In genomic region chr10:62025901-62026879, GRCh38 we compare ENCODE assay signal across 12 cellular contexts.
DNase-seq lines count a peak whose midpoint lies in the region; ATAC-seq and TF ChIP-seq lines count a peak whose summit lies in the region.
"Had no signal": no experiment of that assay in that cellular context is flagged by ENCODE, and none has a peak within 500 bp of the region (broad histone marks: within the 10 kb centered on the region; RNA-seq: fewer than 3 reads in every experiment).

No MANE protein-coding gene starts in this region.

- TF ChIP-seq CTCF in Calu3 (IDR thresholded peaks at IDR 0.05; ENCODE audit: unreplicated experiment) = no peak

- H3K27ac Mint-ChIP-seq in memory B cell (peak overlapping the region; percentile 43), Calu3 (ENCODE audit: unreplicated experiment) (no peak overlapping the region)

- CTCF ChIA-PET in Calu3 (lab: Charles Lee) = interaction anchor here (0.5 to 3.2 kb wide), 10 partner anchors 9 to 918 kb away, joined by 3 to 11 read pairs (median 3); no protein-coding TSS in a partner anchor

- ATAC-seq in memory B cell (ENCODE audit: low read depth) = no peak

- DNase-seq in AG08395 (ENCODE audit: low spot score) (peak; percentile 72), HPDE6-E6E7 (ENCODE audit: extremely low spot score) (peak; percentile 68), astrocyte of the hippocampus (ENCODE audit: low read depth, low spot score) (peak; percentile 68), memory B cell (ENCODE audit: low spot score in 2 of 2) (no peak), NCI-H146 treated with DMSO at 0.1 percent for 48 hours (lab: John Stamatoyannopoulos, UW; ENCODE audit: unreplicated experiment) (no peak), NCI-H2196 (lab: John Stamatoyannopoulos, UW; ENCODE audit: unreplicated experiment) (no peak), head of caudate nucleus (no peak), Calu3 (no peak)
- DNase-seq: activated naive CD8-positive, alpha-beta T cell treated with anti-CD3 and anti-CD28 coated beads for 36 hours; effector CD4-positive, alpha-beta T cell; NCI-H1694 had no signal

- H3K36me3 Mint-ChIP-seq in memory B cell = peaks cover 33% of the 10 kb centered on the region
- no peaks in the 10 kb centered on the region for H3K36me3 Mint-ChIP-seq in Calu3 (ENCODE audit: insufficient read depth, unreplicated experiment)

- H3K4me3 Mint-ChIP-seq in memory B cell (no peak overlapping the region), Calu3 (ENCODE audit: low read depth, unreplicated experiment) (no peak overlapping the region)
- H3K4me3 Mint-ChIP-seq: activated naive CD8-positive, alpha-beta T cell treated with anti-CD3 and anti-CD28 coated beads for 36 hours; T-helper 1 cell treated with Interleukin-12 subunit alpha and Interleukin-12 subunit beta and Interleukin-4 antibody, amounts not matched to agents 30 μg/mL and 1 μg/mL, for 36 hours had no signal

- H3K27me3 Mint-ChIP-seq in memory B cell = no peaks in the 10 kb centered on the region
- H3K27me3 Mint-ChIP-seq in Calu3 (ENCODE audit: unreplicated experiment) = no peaks in the 10 kb centered on the region
- H3K27me3 Mint-ChIP-seq: activated naive CD8-positive, alpha-beta T cell treated with anti-CD3 and anti-CD28 coated beads for 36 hours had no signal

- H3K4me1 Mint-ChIP-seq in memory B cell (peaks cover 57% of the 10 kb centered on the region), Calu3 (ENCODE audit: low read depth, unreplicated experiment) (peaks cover 25% of the 10 kb centered on the region)

- BruUV-seq in Calu3 (replicated peaks; lab: Mats Ljungman, UMichigan) = no TSS peak

- intact Hi-C loops in head of caudate nucleus (cut with DNase I) = no loop called here
- intact Hi-C loops in Calu3 (cut with micrococcal nuclease; ENCODE audit: unreplicated experiment) = no loop called here

- H3K9me3 Mint-ChIP-seq in memory B cell = peaks cover 5% of the 10 kb centered on the region
- no peaks in the 10 kb centered on the region for H3K9me3 Mint-ChIP-seq in Calu3 (ENCODE audit: low read depth, unreplicated experiment)

Comparison
In these comparisons a context has a peak if more than half of its experiments do, and no peak if none do; other contexts are left out.
1. DNase-seq: peak in AG08395 (single experiment), HPDE6-E6E7 (single experiment) and astrocyte of the hippocampus (single experiment); none in memory B cell (0 of 2), NCI-H146 treated with DMSO at 0.1 percent for 48 hours (single experiment), NCI-H2196 (single experiment), head of caudate nucleus (0 of 42) and Calu3 (single experiment).